ENCODE assay signal across 15 cellular contexts in the genomic region with DNA sequence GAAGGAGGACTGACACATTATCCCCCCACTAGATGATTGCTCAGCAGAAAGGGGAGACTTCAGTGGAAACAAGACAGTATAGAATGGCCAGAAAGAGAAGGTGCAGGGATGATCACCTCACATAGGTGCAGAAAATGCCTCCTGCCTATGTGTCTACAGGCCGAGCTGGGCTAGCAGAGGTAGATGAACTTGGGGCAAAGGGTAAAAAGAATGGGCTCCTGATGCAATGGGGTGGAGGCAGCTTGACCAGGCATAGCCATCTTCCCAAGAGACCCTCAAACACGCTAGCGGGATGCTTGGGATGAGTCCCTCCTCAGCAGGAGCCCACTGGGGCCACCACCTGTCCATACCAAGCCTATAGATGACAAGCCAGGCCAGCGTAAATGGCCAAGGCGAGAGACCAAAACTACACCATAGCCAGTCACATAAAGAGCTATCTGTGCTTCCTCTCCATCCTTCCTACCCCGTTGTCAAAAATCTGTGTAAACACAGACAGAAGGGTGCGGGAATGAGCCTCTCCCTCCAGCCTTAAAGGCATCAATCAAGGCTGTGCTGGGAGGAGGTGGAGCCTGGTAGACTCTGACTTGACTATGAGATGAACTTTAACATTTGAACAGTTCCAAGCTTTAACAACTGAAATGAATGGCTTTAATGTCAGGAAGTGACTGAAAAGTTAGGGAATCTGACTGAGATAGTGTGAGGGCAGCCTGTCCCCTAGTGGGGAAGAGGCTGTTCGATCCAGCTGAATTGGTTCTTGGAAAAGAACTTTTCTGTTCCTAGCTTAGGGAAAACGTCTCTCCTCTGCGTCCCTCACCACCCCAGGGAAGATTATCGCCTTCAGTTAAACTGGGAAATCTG. TPM values are rescaled to one million over a fixed set of nuclear protein-coding genes. Genes with fewer than 3 reads are reported as not detected.
A peak's percentile ranks its signal among the peaks of the same experiment; 100 is the strongest.
DNase-seq lines count a peak whose midpoint lies in the region; ATAC-seq and TF ChIP-seq lines count a peak whose summit lies in the region.
"Had no signal": no experiment of that assay in that cellular context is flagged by ENCODE, and none has a peak within 500 bp of the region (broad histone marks: within the 10 kb centered on the region; RNA-seq: fewer than 3 reads in every experiment).

No MANE protein-coding gene starts in this region.

- TF ChIP-seq CTCF in AG10803 (conservative IDR thresholded peaks at IDR 0.05; ENCODE audit: low read length), result peak; percentile 59
- TF ChIP-seq CTCF in Peyer's patch (IDR thresholded peaks at IDR 0.05), result peak in 3 of 6 experiments; percentile 37 to 45 (median 42)
- peak; percentile 58 for TF ChIP-seq CTCF in fibroblast of the aortic adventitia (IDR thresholded peaks at IDR 0.05; ENCODE audit: insufficient read depth, low read length)
- peak; percentile 62 for TF ChIP-seq CTCF in osteoblast (IDR thresholded peaks at IDR 0.05; ENCODE audit: extremely low read depth, low read depth, low read length)

- H3K4me3 ChIP-seq in AG10803 (ENCODE audit: low read length), result no peak overlapping the region
- no peak overlapping the region for H3K4me3 ChIP-seq in Peyer's patch
- H3K4me3 ChIP-seq in fibroblast of the aortic adventitia (ENCODE audit: low read depth, low read length), result no peak overlapping the region
- no peak overlapping the region for H3K4me3 ChIP-seq in osteoblast (ENCODE audit: insufficient read depth, low read length)
- H3K4me3 ChIP-seq: BLaER1 had no signal

- H3K9me3 ChIP-seq in Peyer's patch, result no peaks in the 10 kb centered on the region
- H3K9me3 ChIP-seq in osteoblast (ENCODE audit: low read depth, low read length), result no peaks in the 10 kb centered on the region
- H3K9me3 ChIP-seq: BLaER1 had no signal

- H3K27ac ChIP-seq in Peyer's patch (peak overlapping the region in 3 of 4 donors; percentile 27 to 78 (median 61)), osteoblast (ENCODE audit: low read depth, low read length) (no peak overlapping the region)
- H3K27ac ChIP-seq: BLaER1 had no signal

- H3K27me3 ChIP-seq in Peyer's patch (no peaks in the 10 kb centered on the region), osteoblast (ENCODE audit: insufficient read depth, low read length) (no peaks in the 10 kb centered on the region)
- H3K27me3 ChIP-seq: BLaER1 had no signal

- H3K4me1 ChIP-seq in Peyer's patch, result peaks cover 0 to 38% (median 0%) of the 10 kb centered on the region in 4 donors
- peaks cover 13% of the 10 kb centered on the region for H3K4me1 ChIP-seq in osteoblast (ENCODE audit: insufficient read depth, low read length)

- H4K20me1 ChIP-seq in osteoblast (ENCODE audit: insufficient read depth, low read length), result no peaks in the 10 kb centered on the region
- H4K20me1 ChIP-seq: BLaER1 had no signal

- H3K79me2 ChIP-seq in osteoblast (ENCODE audit: insufficient read depth, low read length), result no peaks in the 10 kb centered on the region

- DNase-seq in AG10803 (ENCODE audit: low read depth) (no peak), Peyer's patch (peak in 1 of 3 donors; percentile 55), fibroblast of the aortic adventitia (ENCODE audit: low read depth) (no peak), osteoblast (ENCODE audit: insufficient read length, low spot score, missing footprints) (no peak), NOMO-1 (lab: John Stamatoyannopoulos, UW; ENCODE audit: unreplicated experiment in 2 of 2) (no peak), RKO (ENCODE audit: low spot score) (no peak)
- no peak for DNase-seq in stimulated activated CD4-positive, alpha-beta T cell treated with anti-CD3 and anti-CD28 coated beads, Interleukin-2, amount 100 ng/mL, for 48 hours
- DNase-seq: EL, glutamatergic neuron, NCI-H1417 treated with DMSO at 0.1 percent for 48 hours, NCI-H524 treated with DMSO at 0.1 percent for 48 hours, occipital lobe, SHP77 treated with DMSO at 0.1 percent for 48 hours had no signal

- no peak for TF ChIP-seq POLR2A in Peyer's patch (IDR thresholded peaks at IDR 0.05)

- ATAC-seq in GM18909 (IDR thresholded peaks at IDR 0.05; ENCODE audit: poor library complexity, unreplicated experiment), result no peak

- H3K36me3 ChIP-seq in Peyer's patch (no peaks in the 10 kb centered on the region), osteoblast (ENCODE audit: insufficient read depth, low read length) (no peaks in the 10 kb centered on the region)
- H3K36me3 ChIP-seq: BLaER1 had no signal

- H3K4me2 ChIP-seq in osteoblast (ENCODE audit: insufficient read depth, low read length), result no peak overlapping the region
- H3K4me2 ChIP-seq: BLaER1 had no signal

- H2AFZ ChIP-seq in osteoblast (ENCODE audit: low read length), result peak overlapping the region; percentile 27

RNA-seq across cellular contexts. Expression of a gene that starts 10.4 kb away (rescaled TPM):
- total RNA-seq in Peyer's patch (10 to 100 TPM in 2 of 4 donors, 1 to 10 TPM in 2; 9.2 to 12.8 (median 10.9) TPM), fibroblast of the aortic adventitia (ENCODE audit: low replicate concordance) (0.16 TPM in 1 of 2 replicates, not detected in the other), osteoblast (not detected in 2 replicates)
- total RNA-seq: occipital lobe had no signal

RNA-seq across cellular contexts. Expression of a gene that starts 58.7 kb away (rescaled TPM):
- total RNA-seq in Peyer's patch (100 to 1,000 TPM; 136 to 226 (median 178) TPM), fibroblast of the aortic adventitia (ENCODE audit: low replicate concordance) (316 and 708 TPM in 2 replicates), osteoblast (234 and 258 TPM in 2 replicates)
